Comparison of ENCODE assay signal across 27 cellular contexts in the genomic region with DNA sequence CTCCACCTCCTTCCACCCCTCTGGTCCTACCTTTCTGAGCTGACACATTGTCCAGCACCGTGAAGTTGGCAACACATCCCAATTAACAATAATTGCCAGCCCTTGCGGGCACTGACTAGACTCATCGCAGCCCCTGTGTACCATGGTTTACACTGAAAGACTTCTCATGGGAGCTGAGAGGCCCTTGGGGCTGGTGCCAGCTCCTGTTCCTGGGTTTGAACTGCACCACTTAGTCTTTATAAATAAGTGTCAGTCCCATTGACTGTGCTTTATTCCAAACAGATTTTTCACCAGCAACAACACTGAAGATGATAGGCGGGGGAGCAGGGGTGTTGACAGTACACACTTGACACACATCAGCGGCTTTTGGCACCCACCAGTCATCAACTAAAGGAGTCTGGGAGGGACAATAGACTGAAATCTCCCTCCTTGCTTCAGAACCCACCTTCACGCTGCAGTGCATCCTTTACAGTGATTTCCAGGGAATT.
"Had no signal": no experiment of that assay in that cellular context is flagged by ENCODE, and none has a peak within 500 bp of the region (broad histone marks: within the 10 kb centered on the region; RNA-seq: fewer than 3 reads in every experiment).

No MANE protein-coding gene starts in this region.

- H3K4me1 Mint-ChIP-seq: activated CD4-positive, alpha-beta T cell treated with anti-CD3 and anti-CD28 coated beads for 36 hours; activated CD8-positive, alpha-beta memory T cell treated with anti-CD3 and anti-CD28 coated beads, Interleukin-2, amount 10 ng/mL, durations not matched to agents 7 days and 5 days; central memory CD8-positive, alpha-beta T cell; naive thymus-derived CD4-positive, alpha-beta T cell; stimulated activated effector memory CD8-positive, alpha-beta T cell treated with anti-CD3 and anti-CD28 coated beads, Interleukin-12 subunit alpha, Interleukin-12 subunit beta, amount 100 ng/mL, for 72 hours; stimulated activated naive CD8-positive, alpha-beta T cell treated with anti-CD3 and anti-CD28 coated beads, Interleukin-15, amount 100 ng/mL, for 72 hours had no signal

- H3K36me3 Mint-ChIP-seq: activated CD8-positive, alpha-beta memory T cell treated with anti-CD3 and anti-CD28 coated beads, Interleukin-2, amount 10 ng/mL, durations not matched to agents 7 days and 5 days; activated naive CD4-positive, alpha-beta T cell treated with anti-CD3 and anti-CD28 coated beads, Interleukin-2, amount 50 U/mL, for 72 hours; mesothelial cell of epicardium; naive thymus-derived CD4-positive, alpha-beta T cell; stimulated activated effector memory CD8-positive, alpha-beta T cell treated with anti-CD3 and anti-CD28 coated beads, Interleukin-12 subunit alpha, Interleukin-12 subunit beta, amount 100 ng/mL, for 72 hours had no signal

- ATAC-seq: activated CD4-positive, alpha-beta T cell treated with anti-CD3 and anti-CD28 coated beads for 36 hours; activated CD8-positive, alpha-beta memory T cell treated with anti-CD3 and anti-CD28 coated beads, Interleukin-2, amount 10 ng/mL, durations not matched to agents 7 days and 5 days; activated CD8-positive, alpha-beta T cell treated with anti-CD3 and anti-CD28 coated beads, Interleukin-2, amount 10 ng/mL, durations not matched to agents 7 days and 5 days; activated naive CD4-positive, alpha-beta T cell treated with anti-CD3 and anti-CD28 coated beads, Interleukin-2, amount 50 U/mL, for 72 hours; gastroesophageal sphincter; left cardiac atrium; naive thymus-derived CD4-positive, alpha-beta T cell; pancreas; stimulated activated effector memory CD8-positive, alpha-beta T cell treated with anti-CD3 and anti-CD28 coated beads, Interleukin-12 subunit alpha, Interleukin-12 subunit beta, amount 100 ng/mL, for 72 hours; stimulated activated naive CD8-positive, alpha-beta T cell treated with anti-CD3 and anti-CD28 coated beads, Interleukin-15, amount 100 ng/mL, for 72 hours had no signal

- DNase-seq: activated CD4-positive, alpha-beta T cell treated with anti-CD3 and anti-CD28 coated beads for 36 hours; activated CD4-positive, CD25-positive, alpha-beta regulatory T cell; activated CD8-positive, alpha-beta memory T cell treated with anti-CD3 and anti-CD28 coated beads, Interleukin-2, amount 10 ng/mL, durations not matched to agents 7 days and 5 days; activated CD8-positive, alpha-beta T cell treated with anti-CD3 and anti-CD28 coated beads, Interleukin-2, amount 10 ng/mL, durations not matched to agents 7 days and 5 days; activated naive CD4-positive, alpha-beta T cell; activated T-cell treated with anti-CD3 and anti-CD28 coated beads, Interleukin-2, amount 50 U/mL, for 48 hours; effector memory CD4-positive, alpha-beta T cell; head of caudate nucleus; hippocampal formation; left cardiac atrium; mammary epithelial cell; naive thymus-derived CD4-positive, alpha-beta T cell; nucleus accumbens; pancreas; sigmoid colon; small intestine; stimulated activated CD4-positive, alpha-beta T cell treated with anti-CD3 and anti-CD28 coated beads, Interleukin-4, amount 100 ng/mL, for 24 hours; stimulated activated naive CD8-positive, alpha-beta T cell treated with anti-CD3 and anti-CD28 coated beads, Interleukin-15, amount 100 ng/mL, for 72 hours; substantia nigra; upper lobe of left lung had no signal

- H3K27me3 Mint-ChIP-seq: activated CD8-positive, alpha-beta memory T cell treated with anti-CD3 and anti-CD28 coated beads, Interleukin-2, amount 10 ng/mL, durations not matched to agents 7 days and 5 days; central memory CD8-positive, alpha-beta T cell; stimulated activated naive CD8-positive, alpha-beta T cell treated with anti-CD3 and anti-CD28 coated beads, Interleukin-15, amount 100 ng/mL, for 72 hours had no signal

- H3K27ac Mint-ChIP-seq: activated CD4-positive, alpha-beta T cell treated with anti-CD3 and anti-CD28 coated beads for 36 hours; activated CD8-positive, alpha-beta memory T cell treated with anti-CD3 and anti-CD28 coated beads, Interleukin-2, amount 10 ng/mL, durations not matched to agents 7 days and 5 days; activated CD8-positive, alpha-beta T cell treated with anti-CD3 and anti-CD28 coated beads, Interleukin-2, amount 10 ng/mL, durations not matched to agents 7 days and 5 days; activated naive CD4-positive, alpha-beta T cell treated with anti-CD3 and anti-CD28 coated beads, Interleukin-2, amount 50 U/mL, for 72 hours; mesothelial cell of epicardium; naive thymus-derived CD4-positive, alpha-beta T cell; stimulated activated effector memory CD8-positive, alpha-beta T cell treated with anti-CD3 and anti-CD28 coated beads, Interleukin-12 subunit alpha, Interleukin-12 subunit beta, amount 100 ng/mL, for 72 hours; stimulated activated naive CD8-positive, alpha-beta T cell treated with anti-CD3 and anti-CD28 coated beads, Interleukin-15, amount 100 ng/mL, for 72 hours; T-helper 2 cell treated with Interferon-gamma antibody and Interleukin-4, amounts not matched to agents 5 μg/mL and 100 μg/mL, for 36 hours had no signal

- H3K4me3 Mint-ChIP-seq: activated CD4-positive, alpha-beta T cell treated with anti-CD3 and anti-CD28 coated beads for 36 hours; activated CD8-positive, alpha-beta memory T cell treated with anti-CD3 and anti-CD28 coated beads, Interleukin-2, amount 10 ng/mL, durations not matched to agents 7 days and 5 days; activated CD8-positive, alpha-beta T cell treated with anti-CD3 and anti-CD28 coated beads, Interleukin-2, amount 10 ng/mL, durations not matched to agents 7 days and 5 days; central memory CD8-positive, alpha-beta T cell; mesothelial cell of epicardium; naive thymus-derived CD4-positive, alpha-beta T cell; neural crest cell; stimulated activated effector memory CD8-positive, alpha-beta T cell treated with anti-CD3 and anti-CD28 coated beads, Interleukin-12 subunit alpha, Interleukin-12 subunit beta, amount 100 ng/mL, for 72 hours; stimulated activated naive CD8-positive, alpha-beta T cell treated with anti-CD3 and anti-CD28 coated beads, Interleukin-15, amount 100 ng/mL, for 72 hours; T-helper 2 cell treated with Interferon-gamma antibody and Interleukin-4, amounts not matched to agents 5 μg/mL and 100 μg/mL, for 36 hours had no signal

- H3K9me3 Mint-ChIP-seq: central memory CD8-positive, alpha-beta T cell; mesothelial cell of epicardium; stimulated activated effector memory CD8-positive, alpha-beta T cell treated with anti-CD3 and anti-CD28 coated beads, Interleukin-12 subunit alpha, Interleukin-12 subunit beta, amount 100 ng/mL, for 72 hours; T-helper 2 cell treated with Interferon-gamma antibody and Interleukin-4, amounts not matched to agents 5 μg/mL and 100 μg/mL, for 36 hours had no signal
